Comparison of ENCODE assay signal across 16 cellular contexts in the genomic region with DNA sequence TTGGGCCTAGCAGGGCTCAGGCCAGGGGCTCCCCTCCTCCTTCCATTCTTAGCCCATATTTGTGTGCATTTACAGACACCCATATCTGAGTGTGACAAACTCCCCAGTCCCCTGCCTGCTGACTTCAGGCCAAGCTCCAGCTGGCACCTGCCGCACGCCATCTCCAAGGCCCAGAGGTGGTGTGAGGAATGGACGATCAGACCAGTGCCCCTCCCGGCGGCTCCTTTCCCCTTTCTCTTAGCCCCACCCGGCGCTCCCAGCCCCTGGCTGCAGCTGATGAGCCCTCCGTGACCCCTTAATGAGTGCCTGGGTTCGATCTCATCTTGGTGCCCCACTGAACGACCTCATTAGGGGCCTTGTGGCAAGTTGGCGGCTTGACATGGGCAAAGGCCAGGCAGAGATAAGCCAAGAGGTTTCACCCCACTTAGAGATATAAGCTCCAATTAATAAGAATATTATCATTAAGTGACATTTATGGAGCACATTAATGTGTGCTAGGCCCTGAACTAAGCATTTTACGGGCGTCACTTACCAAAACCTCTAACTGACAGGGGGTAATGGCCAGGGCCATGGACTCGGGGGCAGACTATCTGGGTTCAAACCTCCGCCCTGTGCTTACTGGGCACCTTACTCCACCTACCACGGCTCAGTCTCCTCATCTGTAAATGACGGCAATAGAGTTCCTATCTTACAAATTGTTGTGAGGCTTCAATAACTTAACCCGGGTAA. TPM values are rescaled to one million over a fixed set of nuclear protein-coding genes. Genes with fewer than 3 reads are reported as not detected.
DNase-seq lines count a peak whose midpoint lies in the region; ATAC-seq and TF ChIP-seq lines count a peak whose summit lies in the region.
"Had no signal": no experiment of that assay in that cellular context is flagged by ENCODE, and none has a peak within 500 bp of the region (broad histone marks: within the 10 kb centered on the region; RNA-seq: fewer than 3 reads in every experiment).

No MANE protein-coding gene starts in this region.

- intact Hi-C loops in heart right ventricle (cut with DNase I), result loop anchor here in 1 of 10 donors (2.0 kb wide), 1 partner anchor 15 kb away; no protein-coding TSS in a partner anchor
- intact Hi-C loops in heart left ventricle (cut with DNase I), result no loop called here

- H3K9me3 Mint-ChIP-seq in central memory CD8-positive, alpha-beta T cell, result no peaks in the 10 kb centered on the region
- no peaks in the 10 kb centered on the region for H3K9me3 Mint-ChIP-seq in mesothelial cell of epicardium
- H3K9me3 Mint-ChIP-seq: CD14-positive monocyte had no signal

- H3K4me3 ChIP-seq in heart right ventricle (no peak overlapping the region), heart left ventricle (no peak overlapping the region), H7 (ENCODE audit: insufficient read depth, low read depth, low read length) (no peak overlapping the region)
- H3K4me3 ChIP-seq: SJCRH30 had no signal

- H3K27ac ChIP-seq in heart right ventricle, result peak overlapping the region in 6 of 10 donors; percentile 18 to 66 (median 34)
- peak overlapping the region in 5 of 12 donors; percentile 5 to 49 (median 17) for H3K27ac ChIP-seq in heart left ventricle
- H3K27ac ChIP-seq: SJCRH30 had no signal

- H3K27ac Mint-ChIP-seq in central memory CD8-positive, alpha-beta T cell (ENCODE audit: low read depth), result peak overlapping the region; percentile 58
- H3K27ac Mint-ChIP-seq in mesothelial cell of epicardium, result peak overlapping the region; percentile 47

- DNase-seq in heart right ventricle (no peak), heart left ventricle (no peak), mesothelial cell of epicardium (ENCODE audit: low spot score in 2 of 2, unreplicated experiment in 2 of 2) (no peak), H7 (no peak), SW 1271 (lab: John Stamatoyannopoulos, UW) (no peak), NCI-H1092 treated with DMSO at 0.1 percent for 48 hours (lab: John Stamatoyannopoulos, UW) (no peak), middle frontal gyrus (ENCODE audit: extremely low spot score, low spot score) (no peak)
- no peak for DNase-seq in central memory CD8-positive, alpha-beta T cell (ENCODE audit: low spot score in 2 of 2)
- DNase-seq: COR-L47, DMS53, NCI-H1436 treated with DMSO at 0.1 percent for 48 hours, NCI-H2081, NCI-H524, SJCRH30 had no signal

- H3K4me1 ChIP-seq in heart right ventricle, result peaks cover 10 to 78% (median 50%) of the 10 kb centered on the region in 9 donors
- peaks cover 3 to 65% (median 29%) of the 10 kb centered on the region in 12 donors for H3K4me1 ChIP-seq in heart left ventricle
- H3K4me1 ChIP-seq: SJCRH30 had no signal

- ATAC-seq in heart right ventricle (peak in 1 of 8 donors; percentile 19), heart left ventricle (no peak)
- no peak for ATAC-seq in central memory CD8-positive, alpha-beta T cell (replicated peaks; ENCODE audit: extremely low read depth, poor library complexity, severe bottlenecking)
- ATAC-seq: HCT116 had no signal

- no peaks in the 10 kb centered on the region for H3K9me3 ChIP-seq in heart right ventricle
- no peaks in the 10 kb centered on the region for H3K9me3 ChIP-seq in heart left ventricle
- H3K9me3 ChIP-seq: SJCRH30 had no signal

- no peak overlapping the region for H3K4me3 Mint-ChIP-seq in central memory CD8-positive, alpha-beta T cell
- H3K4me3 Mint-ChIP-seq in mesothelial cell of epicardium, result no peak overlapping the region
- H3K4me3 Mint-ChIP-seq: CD14-positive monocyte had no signal

- H3K36me3 Mint-ChIP-seq in central memory CD8-positive, alpha-beta T cell (ENCODE audit: insufficient read depth), result peaks cover 42% of the 10 kb centered on the region
- H3K36me3 Mint-ChIP-seq in mesothelial cell of epicardium, result peaks cover 2% of the 10 kb centered on the region

- H3K27me3 ChIP-seq in heart right ventricle (no peaks in the 10 kb centered on the region), heart left ventricle (no peaks in the 10 kb centered on the region), H7 (ENCODE audit: control insufficient read depth, insufficient read depth, low read length) (no peaks in the 10 kb centered on the region)
- H3K27me3 ChIP-seq: SJCRH30 had no signal

- H3K27me3 Mint-ChIP-seq in central memory CD8-positive, alpha-beta T cell, result no peaks in the 10 kb centered on the region
- H3K27me3 Mint-ChIP-seq in mesothelial cell of epicardium (ENCODE audit: low read depth), result no peaks in the 10 kb centered on the region

- H3K36me3 ChIP-seq in heart right ventricle (peaks cover 0 to 24% (median 4%) of the 10 kb centered on the region in 9 donors), heart left ventricle (peaks cover 0 to 24% (median 10%) of the 10 kb centered on the region in 9 donors), H7 (replicated peaks; ENCODE audit: control insufficient read depth, insufficient read depth, low read length) (no peaks in the 10 kb centered on the region; the same call in 1 of the 2 replicates)
- H3K36me3 ChIP-seq: SJCRH30 had no signal

- H3K4me1 Mint-ChIP-seq in central memory CD8-positive, alpha-beta T cell, result peaks cover 8% of the 10 kb centered on the region
- H3K4me1 Mint-ChIP-seq in mesothelial cell of epicardium, result peaks cover 14% of the 10 kb centered on the region

- TF ChIP-seq CTCF in heart right ventricle (IDR thresholded peaks at IDR 0.05), result no peak
- TF ChIP-seq CTCF in heart left ventricle (IDR thresholded peaks at IDR 0.05), result no peak
- TF ChIP-seq CTCF in mesothelial cell of epicardium (IDR thresholded peaks at IDR 0.05; ENCODE audit: unreplicated experiment), result no peak

- TF ChIP-seq POLR2A in heart left ventricle (IDR thresholded peaks at IDR 0.05), result no peak

- WGBS in heart right ventricle, 2 donors, result 73 to 78% methylated on average over 18 of the region's 18 CpGs
- WGBS in heart left ventricle, 4 donors, result 79 to 83% (median 80%) methylated on average over 18 of the region's 18 CpGs

RNA-seq across cellular contexts. Expression of gene ADA, which starts 17.5 kb away (rescaled TPM):
- total RNA-seq in heart right ventricle, result 10 to 100 TPM in 1 of 10 donors, 1 to 10 TPM in 9; 1.6 to 18.3 (median 3.8) TPM
- 10 to 100 TPM; 12.9 to 18.3 TPM for polyA plus RNA-seq in heart right ventricle
- 10 to 100 TPM in 2 of 9 donors, 1 to 10 TPM in 7; 2.5 to 11.5 (median 6.0) TPM for total RNA-seq in heart left ventricle
- 10 to 100 TPM in 1 of 2 donors, 1 to 10 TPM in 1; 6.4 to 10.9 TPM for polyA plus RNA-seq in heart left ventricle
- total RNA-seq in mesothelial cell of epicardium, result 21.7 to 23.1 TPM (median 22.5 TPM) in 3 replicates
- 14.9 and 18.9 TPM in 2 replicates for total RNA-seq in H7 (2014; rRNA removed; shearing (Covaris generic))

RNA-seq across cellular contexts. Expression of gene PKIG, which starts 51.7 kb away (rescaled TPM):
- total RNA-seq in heart right ventricle (100 to 1,000 TPM; 155 to 342 (median 231) TPM), heart left ventricle (100 to 1,000 TPM; 156 to 286 (median 200) TPM), mesothelial cell of epicardium (50.4 to 59.1 TPM (median 51.6 TPM) in 3 replicates)
- polyA plus RNA-seq in heart right ventricle (100 to 1,000 TPM; 180 to 196 TPM), heart left ventricle (100 to 1,000 TPM; 155 to 213 TPM)
- 40.8 and 76.2 TPM in 2 replicates for total RNA-seq in H7 (2014; rRNA removed; shearing (Covaris generic))
